8 cellular contexts compared by ENCODE assay signal in the genomic region with DNA sequence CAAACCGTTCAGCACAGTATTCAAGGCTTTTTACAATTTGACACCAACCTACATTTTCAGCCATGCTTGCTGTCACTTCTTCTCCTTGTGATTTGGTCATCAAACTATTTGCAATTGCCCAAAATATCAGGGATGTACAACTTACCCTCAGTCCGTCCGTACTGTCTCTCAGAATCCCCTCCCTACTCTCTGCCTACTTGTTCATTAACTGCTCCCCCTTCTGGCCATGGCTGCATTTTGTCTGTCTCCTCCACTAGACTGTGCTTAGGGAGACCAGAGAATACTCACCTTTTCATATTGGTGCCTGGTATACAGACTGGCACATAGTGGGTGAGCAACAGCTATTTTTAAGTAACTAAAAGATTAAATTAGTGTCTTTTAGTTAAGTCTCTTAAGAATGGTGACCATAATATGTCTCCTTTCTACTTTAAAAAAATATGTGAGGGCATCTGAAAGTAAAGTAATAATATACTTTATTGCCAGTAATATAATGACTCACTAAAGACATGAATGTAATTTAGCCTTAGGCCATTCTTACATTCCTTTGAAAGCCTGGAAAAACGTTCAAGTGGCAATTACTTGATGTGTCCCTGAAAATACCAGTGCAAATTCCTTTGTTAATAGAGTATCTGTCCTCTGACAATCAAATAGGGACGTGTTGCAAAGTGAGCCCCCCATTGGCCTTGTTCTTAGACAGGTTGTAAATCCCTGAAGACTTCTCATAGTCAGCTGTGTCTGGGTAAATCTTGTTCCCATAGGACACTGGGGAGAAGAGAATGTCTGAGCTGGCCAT. TPM values are rescaled to one million over a fixed set of nuclear protein-coding genes. Genes with fewer than 3 reads are reported as not detected.
DNase-seq lines count a peak whose midpoint lies in the region; ATAC-seq lines count a peak whose summit lies in the region.

No MANE protein-coding gene starts in this region.

- H3K27ac ChIP-seq in iPS DF 6.9 (ENCODE audit: low read length) = no peak overlapping the region

- H3K4me3 Mint-ChIP-seq in activated naive CD8-positive, alpha-beta T cell treated with anti-CD3 and anti-CD28 coated beads for 36 hours = no peak overlapping the region

- H3K4me1 Mint-ChIP-seq in activated naive CD8-positive, alpha-beta T cell treated with anti-CD3 and anti-CD28 coated beads for 36 hours = no peaks in the 10 kb centered on the region

- peak; percentile 83 for ATAC-seq in HG02759 (IDR thresholded peaks at IDR 0.05; ENCODE audit: unreplicated experiment)

- no peaks in the 10 kb centered on the region for H3K9me3 ChIP-seq in iPS DF 6.9 (ENCODE audit: control insufficient read depth, insufficient read depth, low read length)

- WGBS in iPS DF 6.9 (ENCODE audit: insufficient coverage, insufficient read length) = no CpG with 5 or more reads among the region's 5 CpGs

- H3K27me3 ChIP-seq in iPS DF 6.9 (ENCODE audit: control insufficient read depth, insufficient read depth, low read length) = no peaks in the 10 kb centered on the region

- no peak overlapping the region for H3K4me3 ChIP-seq in iPS DF 6.9 (ENCODE audit: low read length)

- H3K4me1 ChIP-seq in iPS DF 6.9 (ENCODE audit: control insufficient read depth, insufficient read depth, low read length) = no peaks in the 10 kb centered on the region

- no peaks in the 10 kb centered on the region for H3K9me3 Mint-ChIP-seq in activated naive CD8-positive, alpha-beta T cell treated with anti-CD3 and anti-CD28 coated beads for 36 hours

- H3K36me3 ChIP-seq in iPS DF 6.9 (ENCODE audit: control insufficient read depth, insufficient read depth, low read length) = no peaks in the 10 kb centered on the region

- peak; percentile 8 for DNase-seq in activated T-cell treated with anti-CD3 and anti-CD28 coated beads for 1 hour (ENCODE audit: low read depth)
- no peak for DNase-seq in activated T-cell treated with anti-CD3 and anti-CD28 coated beads, Interleukin-2, amount 50 U/mL, for 1 hour
- peak; percentile 4 for DNase-seq in NCI-H82 treated with DMSO at 0.1 percent for 48 hours (lab: John Stamatoyannopoulos, UW; ENCODE audit: unreplicated experiment)
- peak; percentile 17 for DNase-seq in activated naive CD8-positive, alpha-beta T cell treated with anti-CD3 and anti-CD28 coated beads for 36 hours
- peak; percentile 35 for DNase-seq in iPS DF 6.9 (ENCODE audit: low read depth, low spot score)
- DNase-seq in stimulated activated CD8-positive, alpha-beta memory T cell treated with anti-CD3 and anti-CD28 coated beads, Interleukin-2, amount 100 ng/mL, for 48 hours (ENCODE audit: low read depth in 2 of 2) = peak; percentile 4 to 18
- DNase-seq in KG1 (lab: John Stamatoyannopoulos, UW) = no peak

- H3K27me3 Mint-ChIP-seq in activated naive CD8-positive, alpha-beta T cell treated with anti-CD3 and anti-CD28 coated beads for 36 hours = peaks cover 39% of the 10 kb centered on the region

- H3K27ac Mint-ChIP-seq in activated naive CD8-positive, alpha-beta T cell treated with anti-CD3 and anti-CD28 coated beads for 36 hours = no peak overlapping the region

- no peaks in the 10 kb centered on the region for H3K36me3 Mint-ChIP-seq in activated naive CD8-positive, alpha-beta T cell treated with anti-CD3 and anti-CD28 coated beads for 36 hours

RNA-seq across cellular contexts. Expression of a gene that starts 27.8 kb away (rescaled TPM):
- not detected for total RNA-seq in activated naive CD8-positive, alpha-beta T cell treated with anti-CD3 and anti-CD28 coated beads for 36 hours

Comparison
In these comparisons a context has a peak if more than half of its experiments do, and no peak if none do; other contexts are left out.
1. DNase-seq: peak in activated T-cell treated with anti-CD3 and anti-CD28 coated beads for 1 hour (single experiment), NCI-H82 treated with DMSO at 0.1 percent for 48 hours (single experiment), activated naive CD8-positive, alpha-beta T cell treated with anti-CD3 and anti-CD28 coated beads for 36 hours (single experiment), iPS DF 6.9 (single experiment) and stimulated activated CD8-positive, alpha-beta memory T cell treated with anti-CD3 and anti-CD28 coated beads, Interleukin-2, amount 100 ng/mL, for 48 hours (2 of 2); none in activated T-cell treated with anti-CD3 and anti-CD28 coated beads, Interleukin-2, amount 50 U/mL, for 1 hour (single experiment) and KG1 (single experiment).